1 cellular context compared by ENCODE assay signal in genomic region chr6:44265003-44265842, GRCh38.
TF ChIP-seq lines count a peak whose summit lies in the region.

Gene NFKBIE, minus strand, starts transcription at chr6:44265551. Its CDS starts 205 bp downstream, at chr6:44265346.

TF ChIP-seq in K562, 482 proteins besides CTCF, POLR2A, EP300 and RAD21 (continued from another document and continues in another):
- TF ChIP-seq ZBTB33 (CRISPR knock-in tag; IDR thresholded peaks at IDR 0.05) (no peak), TSC22D4 (tag; IDR thresholded peaks at IDR 0.05) (no peak), FIP1L1 (IDR thresholded peaks at IDR 0.05; ENCODE audit: low read depth, low read length, poor library complexity, severe bottlenecking) (peak; percentile 90), GTF2E2 (tag; IDR thresholded peaks at IDR 0.05) (no peak; the same call in 1 of the 2 replicates), ZNF24 (IDR thresholded peaks at IDR 0.05) (peak; percentile 100), USF1 (CRISPR knock-in tag; IDR thresholded peaks at IDR 0.05) (peak; percentile 65), MECOM (CRISPR knock-in tag; IDR thresholded peaks at IDR 0.05) (no peak), CHD1 (IDR thresholded peaks at IDR 0.05; ENCODE audit: low read length) (peak; percentile 62), YY1 (IDR thresholded peaks at IDR 0.05; ENCODE audit: borderline replicate concordance in 1 of 3, control insufficient read depth in 1 of 3, extremely low read depth in 1 of 3, insufficient read depth in 3 of 3, insufficient read length in 1 of 3, insufficient replicate concordance in 2 of 3, low read depth in 1 of 3, low read length in 2 of 3) (peak in 2 of 3 experiments; percentile 31 to 36), HDAC1 (IDR thresholded peaks at IDR 0.05) (peak in 1 of 2 experiments; percentile 87; a peak in 2 of 4 replicates), ZNF445 (CRISPR knock-in tag; IDR thresholded peaks at IDR 0.05; ENCODE audit: low read depth) (no peak), KLF13 (tag; IDR thresholded peaks at IDR 0.05; ENCODE audit: borderline replicate concordance, low read depth) (0 out of 2 replicates have a peak, but pooled peaks have one; percentile 18), VEZF1 (CRISPR knock-in tag; IDR thresholded peaks at IDR 0.05) (peak; percentile 85), HDAC2 (IDR thresholded peaks at IDR 0.05) (0 out of 2 replicates have a peak, but pooled peaks have one; percentile 11), GABPB1 (CRISPR knock-in tag; IDR thresholded peaks at IDR 0.05) (peak; percentile 78), EHMT2 (IDR thresholded peaks at IDR 0.05) (peak; percentile 67), RBM34 (IDR thresholded peaks at IDR 0.05; ENCODE audit: borderline replicate concordance, insufficient read depth, low read length) (0 out of 2 replicates have a peak, but pooled peaks have one; percentile 35), MTF1 (CRISPR knock-in tag; IDR thresholded peaks at IDR 0.05; ENCODE audit: borderline replicate concordance) (no peak), ZNF766 (CRISPR knock-in tag; conservative IDR thresholded peaks at IDR 0.05) (peak; percentile 44; the same call in 1 of the 2 replicates), ZNF3 (CRISPR knock-in tag; IDR thresholded peaks at IDR 0.05) (no peak), HMG20B (CRISPR knock-in tag; IDR thresholded peaks at IDR 0.05) (no peak), SMARCA4 (IDR thresholded peaks at IDR 0.05) (peak; percentile 76; the same call in 1 of the 2 replicates), BHLHE40 (IDR thresholded peaks at IDR 0.05; ENCODE audit: low read length) (no peak), ARID3A (IDR thresholded peaks at IDR 0.05; ENCODE audit: borderline replicate concordance, low read depth, low read length) (no peak), ZNF318 (IDR thresholded peaks at IDR 0.05; ENCODE audit: borderline replicate concordance in 1 of 2, low read depth in 1 of 2) (no peak), MAX (CRISPR knock-in tag; IDR thresholded peaks at IDR 0.05) (peak; percentile 58; the same call in 1 of the 2 replicates), ZNF699 (CRISPR knock-in tag; IDR thresholded peaks at IDR 0.05; ENCODE audit: insufficient replicate concordance) (no peak), GATAD2A (IDR thresholded peaks at IDR 0.05) (0 out of 2 replicates have a peak, but pooled peaks have one; percentile 16), SMARCB1 (IDR thresholded peaks at IDR 0.05; ENCODE audit: insufficient read length, low read depth) (no peak), ESRRB (CRISPR knock-in tag; IDR thresholded peaks at IDR 0.05; ENCODE audit: borderline replicate concordance) (no peak), TGIF2 (CRISPR knock-in tag; IDR thresholded peaks at IDR 0.05) (peak; percentile 87; the same call in 1 of the 2 replicates), PHF8 (IDR thresholded peaks at IDR 0.05; ENCODE audit: borderline replicate concordance, low read length) (peak; percentile 74; the same call in 1 of the 2 replicates), RB1 (IDR thresholded peaks at IDR 0.05; ENCODE audit: low read depth) (peak; percentile 82), NR2C2 (CRISPR knock-in tag; IDR thresholded peaks at IDR 0.05) (no peak), NR2C2 (tag; IDR thresholded peaks at IDR 0.05) (peak; percentile 13; the same call in 1 of the 2 replicates), ZBTB11 (CRISPR knock-in tag; IDR thresholded peaks at IDR 0.05) (peak in 2 of 3 experiments; percentile 57 to 87; a peak in 3 of 6 replicates), KAT7 (CRISPR knock-in tag; IDR thresholded peaks at IDR 0.05; ENCODE audit: borderline replicate concordance) (peak; percentile 95), CEBPZ (IDR thresholded peaks at IDR 0.05; ENCODE audit: borderline replicate concordance, low read depth, low read length) (no peak)
